ENCODE assay signal across 29 cellular contexts in genomic region chr2:101771911-101772321, GRCh38.
DNase-seq lines count a peak whose midpoint lies in the region; ATAC-seq and TF ChIP-seq lines count a peak whose summit lies in the region.
"Had no signal": no experiment of that assay in that cellular context is flagged by ENCODE, and none has a peak within 500 bp of the region (broad histone marks: within the 10 kb centered on the region; RNA-seq: fewer than 3 reads in every experiment).

No MANE protein-coding gene starts in this region.

- peaks cover 42% of the 10 kb centered on the region for H3K4me1 ChIP-seq in cardiac muscle cell (ENCODE audit: low read depth)
- H3K4me1 ChIP-seq in right atrium auricular region, result peaks cover 0 to 81% of the 10 kb centered on the region in 2 donors
- H3K4me1 ChIP-seq: BE2C, colonic mucosa had no signal

- H3K27ac ChIP-seq in cardiac muscle cell (peak overlapping the region; percentile 70), right atrium auricular region (no peak overlapping the region), angular gyrus (ENCODE audit: low read depth, low read length) (peak overlapping the region; percentile 82), layer of hippocampus (ENCODE audit: low read depth, low read length) (peak overlapping the region; percentile 9), substantia nigra (ENCODE audit: low read depth, low read length, poor library complexity, severe bottlenecking) (peak overlapping the region; percentile 21)
- H3K27ac ChIP-seq: adrenal gland, colonic mucosa, foreskin keratinocyte, KMS-11, SK-N-MC, skin epidermis, transverse colon had no signal

- DNase-seq in cardiac muscle cell (ENCODE audit: low read depth in 1 of 2, low spot score in 1 of 2) (no peak), right atrium auricular region (ENCODE audit: low spot score) (no peak), substantia nigra (lab: John Stamatoyannopoulos, UW) (no peak)
- no peak for DNase-seq in stimulated activated effector memory CD8-positive, alpha-beta T cell treated with anti-CD3 and anti-CD28 coated beads, Interleukin-12 subunit alpha, Interleukin-12 subunit beta, amount 100 ng/mL, for 72 hours (ENCODE audit: low spot score in 2 of 2)
- DNase-seq: activated CD4-positive, CD25-positive, alpha-beta regulatory T cell treated with anti-CD3 and anti-CD28 coated beads, Interleukin-2, amount 50 U/mL, for 72 hours; activated CD8-positive, alpha-beta T cell treated with anti-CD3 and anti-CD28 coated beads, Interleukin-2, amount 10 ng/mL, durations not matched to agents 7 days and 5 days; activated effector memory CD4-positive, alpha-beta T cell treated with anti-CD3 and anti-CD28 coated beads, Interleukin-2, amount 50 U/mL, for 16 hours; adrenal gland; BE2C; colonic mucosa; DMS79 treated with DMSO at 0.1 percent for 48 hours; effector memory CD8-positive, alpha-beta T cell; foreskin keratinocyte; GF-D8; HCEC 1CT; left colon; naive B cell; NCI-H1417; NCI-H446 treated with DMSO at 0.1 percent for 48 hours; transverse colon had no signal

- H3K27me3 ChIP-seq in cardiac muscle cell (no peaks in the 10 kb centered on the region), right atrium auricular region (no peaks in the 10 kb centered on the region), layer of hippocampus (ENCODE audit: control insufficient read depth, insufficient read depth, low read length) (no peaks in the 10 kb centered on the region)
- H3K27me3 ChIP-seq: adrenal gland, BE2C, colonic mucosa, foreskin keratinocyte, transverse colon had no signal

- no peaks in the 10 kb centered on the region for H3K9me3 Mint-ChIP-seq in stimulated activated effector memory CD8-positive, alpha-beta T cell treated with anti-CD3 and anti-CD28 coated beads, Interleukin-12 subunit alpha, Interleukin-12 subunit beta, amount 100 ng/mL, for 72 hours
- H3K9me3 Mint-ChIP-seq: effector memory CD8-positive, alpha-beta T cell; naive B cell; T-helper 1 cell treated with Interleukin-12 subunit alpha and Interleukin-12 subunit beta and Interleukin-4 antibody, amounts not matched to agents 30 μg/mL and 1 μg/mL, for 36 hours had no signal

- H3K9me3 ChIP-seq in cardiac muscle cell (ENCODE audit: low read depth) (no peaks in the 10 kb centered on the region), right atrium auricular region (no peaks in the 10 kb centered on the region)
- H3K9me3 ChIP-seq: adrenal gland, BE2C, colonic mucosa, transverse colon had no signal

- H3K4me1 Mint-ChIP-seq in stimulated activated effector memory CD8-positive, alpha-beta T cell treated with anti-CD3 and anti-CD28 coated beads, Interleukin-12 subunit alpha, Interleukin-12 subunit beta, amount 100 ng/mL, for 72 hours, result peaks cover 69% of the 10 kb centered on the region

- no peak for ATAC-seq in HG03432 (IDR thresholded peaks at IDR 0.05; ENCODE audit: unreplicated experiment)
- no peak for ATAC-seq in GM19328 (IDR thresholded peaks at IDR 0.05; ENCODE audit: unreplicated experiment)
- ATAC-seq in stimulated activated effector memory CD8-positive, alpha-beta T cell treated with anti-CD3 and anti-CD28 coated beads, Interleukin-12 subunit alpha, Interleukin-12 subunit beta, amount 100 ng/mL, for 72 hours, result no peak
- ATAC-seq: activated CD8-positive, alpha-beta T cell treated with anti-CD3 and anti-CD28 coated beads, Interleukin-2, amount 10 ng/mL, durations not matched to agents 7 days and 5 days; effector memory CD8-positive, alpha-beta T cell; esophagus mucosa; foreskin keratinocyte; left colon had no signal

- no peak overlapping the region for H3K27ac Mint-ChIP-seq in stimulated activated effector memory CD8-positive, alpha-beta T cell treated with anti-CD3 and anti-CD28 coated beads, Interleukin-12 subunit alpha, Interleukin-12 subunit beta, amount 100 ng/mL, for 72 hours
- H3K27ac Mint-ChIP-seq: activated CD8-positive, alpha-beta T cell treated with anti-CD3 and anti-CD28 coated beads, Interleukin-2, amount 10 ng/mL, durations not matched to agents 7 days and 5 days; T-helper 1 cell treated with Interleukin-12 subunit alpha and Interleukin-12 subunit beta and Interleukin-4 antibody, amounts not matched to agents 30 μg/mL and 1 μg/mL, for 36 hours had no signal

- no peak overlapping the region for H3K4me3 ChIP-seq in cardiac muscle cell
- H3K4me3 ChIP-seq in right atrium auricular region, result no peak overlapping the region
- H3K4me3 ChIP-seq: adrenal gland, colonic mucosa, SK-N-MC, skin epidermis, transverse colon had no signal

- no peaks in the 10 kb centered on the region for H3K36me3 Mint-ChIP-seq in stimulated activated effector memory CD8-positive, alpha-beta T cell treated with anti-CD3 and anti-CD28 coated beads, Interleukin-12 subunit alpha, Interleukin-12 subunit beta, amount 100 ng/mL, for 72 hours
- H3K36me3 Mint-ChIP-seq: naive B cell had no signal

- TF ChIP-seq CTCF in cardiac muscle cell (IDR thresholded peaks at IDR 0.05; ENCODE audit: low read depth, low read length) (no peak), right atrium auricular region (IDR thresholded peaks at IDR 0.05) (no peak)

- no peak overlapping the region for H3K4me3 Mint-ChIP-seq in stimulated activated effector memory CD8-positive, alpha-beta T cell treated with anti-CD3 and anti-CD28 coated beads, Interleukin-12 subunit alpha, Interleukin-12 subunit beta, amount 100 ng/mL, for 72 hours
- H3K4me3 Mint-ChIP-seq: activated CD8-positive, alpha-beta T cell treated with anti-CD3 and anti-CD28 coated beads, Interleukin-2, amount 10 ng/mL, durations not matched to agents 7 days and 5 days; effector memory CD8-positive, alpha-beta T cell; T-helper 1 cell treated with Interleukin-12 subunit alpha and Interleukin-12 subunit beta and Interleukin-4 antibody, amounts not matched to agents 30 μg/mL and 1 μg/mL, for 36 hours had no signal

- H3K36me3 ChIP-seq in cardiac muscle cell, result no peaks in the 10 kb centered on the region
- no peaks in the 10 kb centered on the region for H3K36me3 ChIP-seq in right atrium auricular region
- H3K36me3 ChIP-seq: adrenal gland, BE2C, colonic mucosa, transverse colon had no signal

Comparison
In these comparisons a context has a peak if more than half of its experiments do, and no peak if none do; other contexts are left out.
1. H3K27ac ChIP-seq: peak in cardiac muscle cell (single experiment), angular gyrus (single experiment), layer of hippocampus (single experiment) and substantia nigra (single experiment); none in right atrium auricular region (0 of 2).